Comparison of ENCODE assay signal across 8 cellular contexts in the genomic region with DNA sequence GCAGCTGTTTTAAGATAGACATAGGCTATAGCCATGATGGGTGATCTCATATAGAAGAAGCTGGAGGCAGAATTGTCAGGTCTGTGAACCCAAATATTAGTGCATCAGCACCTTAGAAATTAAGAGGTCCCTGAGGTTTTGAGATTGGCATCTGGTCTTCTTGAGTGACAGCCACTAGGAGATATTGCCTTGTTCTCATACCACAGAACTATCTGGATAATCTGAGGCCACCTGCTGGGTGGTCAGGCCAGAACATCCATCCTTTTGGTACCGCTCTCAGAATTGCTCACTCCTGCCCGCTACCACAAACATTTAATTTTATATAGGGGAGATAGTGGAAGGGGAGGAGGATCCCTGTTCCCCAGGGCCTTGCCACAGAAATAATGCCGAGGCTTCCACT.
DNase-seq lines count a peak whose midpoint lies in the region; ATAC-seq, FAIRE-seq and TF ChIP-seq lines count a peak whose summit lies in the region.

No MANE protein-coding gene starts in this region.

- 0 out of 2 replicates have a peak, but pooled peaks have one; percentile 31 for TF ChIP-seq CTCF in GM12874 (IDR thresholded peaks at IDR 0.05; ENCODE audit: insufficient read depth, low read depth, low read length)

- no peak for FAIRE-seq in HTR-8/SVneo (lab: Jason Lieb, UNC)

- DNase-seq in HTR-8/SVneo (ENCODE audit: insufficient read length, low spot score) (peak; percentile 14), caudate nucleus (lab: John Stamatoyannopoulos, UW) (peak in 2 of 61 donors; percentile 5 to 13), pons (ENCODE audit: low spot score) (peak; percentile 31), NCI-H2171 (lab: John Stamatoyannopoulos, UW) (no peak), amniotic stem cell (lab: John Stamatoyannopoulos, UW) (no peak)

- ATAC-seq in HG02571 (IDR thresholded peaks at IDR 0.05; ENCODE audit: unreplicated experiment) (no peak), HG03457 (IDR thresholded peaks at IDR 0.05; ENCODE audit: unreplicated experiment) (no peak)

- H3K27ac ChIP-seq in caudate nucleus (ENCODE audit: low read depth, low read length): peak overlapping the region; percentile 50

Comparison
In these comparisons a context has a peak if more than half of its experiments do, and no peak if none do; other contexts are left out.
1. DNase-seq: peak in HTR-8/SVneo (single experiment) and pons (single experiment); none in NCI-H2171 (single experiment) and amniotic stem cell (single experiment).